2 cellular contexts compared by ENCODE assay signal in genomic region chr17:29546085-29546484, GRCh38.
A peak's percentile ranks its signal among the peaks of the same experiment; 100 is the strongest.
TF ChIP-seq lines count a peak whose summit lies in the region.

No MANE protein-coding gene starts in this region.

TF ChIP-seq in IMR-90, 13 proteins besides CTCF, POLR2A, EP300 and RAD21:
- TF ChIP-seq MXI1 (IDR thresholded peaks at IDR 0.05; ENCODE audit: borderline replicate concordance, low read depth, low read length) (no peak), SMC3 (IDR thresholded peaks at IDR 0.05; ENCODE audit: low read depth, low read length) (no peak), NFE2L2 (IDR thresholded peaks at IDR 0.05; ENCODE audit: low read depth, low read length) (peak; percentile 70), USF2 (IDR thresholded peaks at IDR 0.05; ENCODE audit: low read depth, low read length) (no peak), ELK1 (IDR thresholded peaks at IDR 0.05; ENCODE audit: borderline replicate concordance, low read depth, low read length) (no peak), MAFK (IDR thresholded peaks at IDR 0.05; ENCODE audit: low read depth, low read length) (peak; percentile 53; the same call in 1 of the 2 replicates), RCOR1 (IDR thresholded peaks at IDR 0.05; ENCODE audit: insufficient replicate concordance, low read length) (no peak), BHLHE40 (IDR thresholded peaks at IDR 0.05; ENCODE audit: low read depth, low read length) (no peak)

TF ChIP-seq in K562, 482 proteins besides CTCF, POLR2A, EP300 and RAD21:
- no peak for TF ChIP-seq TSHZ1 (CRISPR knock-in tag; IDR thresholded peaks at IDR 0.05)
- peak; percentile 97 for TF ChIP-seq FOXJ2 (tag; IDR thresholded peaks at IDR 0.05)
- TF ChIP-seq RFX1 (IDR thresholded peaks at IDR 0.05), result peak; percentile 81
- TF ChIP-seq ARID4B (CRISPR knock-in tag; IDR thresholded peaks at IDR 0.05), result no peak
- peak; percentile 69 for TF ChIP-seq MAFK (IDR thresholded peaks at IDR 0.05; ENCODE audit: low read length)
- TF ChIP-seq ZNF707 (CRISPR knock-in tag; conservative IDR thresholded peaks at IDR 0.05), result no peak
- no peak for TF ChIP-seq ZNF407 (IDR thresholded peaks at IDR 0.05; ENCODE audit: low read depth)
- TF ChIP-seq ZNF644 (tag; IDR thresholded peaks at IDR 0.05; ENCODE audit: low read depth), result no peak
- no peak for TF ChIP-seq PPARD (CRISPR knock-in tag; IDR thresholded peaks at IDR 0.05)
- TF ChIP-seq ZBTB7A (IDR thresholded peaks at IDR 0.05; ENCODE audit: borderline replicate concordance, control insufficient read depth, low read depth, low read length), result no peak
- no peak for TF ChIP-seq CEBPG (CRISPR knock-in tag; IDR thresholded peaks at IDR 0.05)
- no peak for TF ChIP-seq CEBPG (tag; conservative IDR thresholded peaks at IDR 0.05 in 1 of 2, IDR thresholded peaks at IDR 0.05 in 1 of 2)
- TF ChIP-seq SIX5 (IDR thresholded peaks at IDR 0.05; ENCODE audit: borderline replicate concordance in 1 of 2, insufficient read depth in 1 of 2, low read depth in 1 of 2, low read length in 2 of 2), result no peak
- 0 out of 2 replicates have a peak, but pooled peaks have one; percentile 27 for TF ChIP-seq BMI1 (IDR thresholded peaks at IDR 0.05; ENCODE audit: low read length)
- TF ChIP-seq ZNF75A (CRISPR knock-in tag; IDR thresholded peaks at IDR 0.05), result no peak
- no peak for TF ChIP-seq TFAP4 (CRISPR knock-in tag; IDR thresholded peaks at IDR 0.05; ENCODE audit: borderline replicate concordance)
- TF ChIP-seq MITF (IDR thresholded peaks at IDR 0.05), result no peak
- no peak for TF ChIP-seq RBBP5 (IDR thresholded peaks at IDR 0.05; ENCODE audit: borderline replicate concordance, insufficient read depth, low read length, poor library complexity, severe bottlenecking)
- peak; percentile 72 for TF ChIP-seq MAFF (IDR thresholded peaks at IDR 0.05; ENCODE audit: low read length)
- no peak for TF ChIP-seq POLR3G (IDR thresholded peaks at IDR 0.05; ENCODE audit: extremely low read depth, insufficient read length, insufficient replicate concordance)
- TF ChIP-seq MAFG (tag; conservative IDR thresholded peaks at IDR 0.05), result peak; percentile 82
- peak; percentile 85 for TF ChIP-seq C11orf30 (IDR thresholded peaks at IDR 0.05; ENCODE audit: low read depth)
- TF ChIP-seq ATF1 (CRISPR knock-in tag; IDR thresholded peaks at IDR 0.05), result no peak
- no peak for TF ChIP-seq ATF1 (tag; IDR thresholded peaks at IDR 0.05)
- no peak for TF ChIP-seq DPF2 (IDR thresholded peaks at IDR 0.05)
- peak; percentile 64 for TF ChIP-seq NFE2 (IDR thresholded peaks at IDR 0.05; ENCODE audit: low read depth)
- no peak for TF ChIP-seq TRIM24 (IDR thresholded peaks at IDR 0.05)
- TF ChIP-seq MXI1 (IDR thresholded peaks at IDR 0.05; ENCODE audit: low read depth, low read length), result 0 out of 2 replicates have a peak, but pooled peaks have one; percentile 58
- TF ChIP-seq LARP7 (IDR thresholded peaks at IDR 0.05), result no peak
- peak; percentile 89 for TF ChIP-seq ZNF316 (IDR thresholded peaks at IDR 0.05)
- TF ChIP-seq GTF3C2 (IDR thresholded peaks at IDR 0.05; ENCODE audit: borderline replicate concordance, extremely low read depth, insufficient read length), result no peak
- no peak for TF ChIP-seq MCM7 (IDR thresholded peaks at IDR 0.05)
- TF ChIP-seq ZBTB8A (IDR thresholded peaks at IDR 0.05; ENCODE audit: partially characterized antibody), result no peak
- no peak for TF ChIP-seq GABPB2 (CRISPR knock-in tag; conservative IDR thresholded peaks at IDR 0.05)
- no peak for TF ChIP-seq RHOXF2B (CRISPR knock-in tag; conservative IDR thresholded peaks at IDR 0.05)
- TF ChIP-seq RB1 (IDR thresholded peaks at IDR 0.05; ENCODE audit: low read depth), result no peak
- no peak for TF ChIP-seq IFI16 (CRISPR knock-in tag; IDR thresholded peaks at IDR 0.05)
